ENCODE assay signal across 1 cellular context in genomic region chr7:98740643-98741042, GRCh38.
TF ChIP-seq lines count a peak whose summit lies in the region.

No MANE protein-coding gene starts in this region.

TF ChIP-seq in HEK293, 187 proteins besides CTCF, POLR2A, EP300 and RAD21 (continued from another document):
- TF ChIP-seq REST (tag by site-specific recombination; IDR thresholded peaks at IDR 0.05) (0 out of 2 replicates have a peak, but pooled peaks have one; percentile 14), ZBTB11 (tag by site-specific recombination; conservative IDR thresholded peaks at IDR 0.05; ENCODE audit: low read depth) (peak; percentile 51), ZNF621 (tag by site-specific recombination; IDR thresholded peaks at IDR 0.05) (no peak), ZNF654 (tag by site-specific recombination; IDR thresholded peaks at IDR 0.05; ENCODE audit: low read depth) (peak; percentile 12; the same call in 1 of the 2 replicates), ZNF112 (tag by site-specific recombination; IDR thresholded peaks at IDR 0.05) (no peak), ZBTB8A (tag by site-specific recombination; IDR thresholded peaks at IDR 0.05) (peak; percentile 35; the same call in 1 of the 2 replicates), EGR2 (tag by site-specific recombination; IDR thresholded peaks at IDR 0.05; ENCODE audit: low read depth) (no peak), REPIN1 (tag by site-specific recombination; IDR thresholded peaks at IDR 0.05; ENCODE audit: low read depth) (no peak), PRDM10 (tag by site-specific recombination; IDR thresholded peaks at IDR 0.05) (no peak), ZNF394 (tag by site-specific recombination; IDR thresholded peaks at IDR 0.05; ENCODE audit: borderline replicate concordance) (peak; percentile 70; the same call in 1 of the 2 replicates), ZNF426 (tag by site-specific recombination; IDR thresholded peaks at IDR 0.05) (peak; percentile 49), ZNF140 (tag by site-specific recombination; IDR thresholded peaks at IDR 0.05) (no peak), ZNF660 (tag by site-specific recombination; IDR thresholded peaks at IDR 0.05) (no peak), ZNF518A (tag by site-specific recombination; conservative IDR thresholded peaks at IDR 0.05; ENCODE audit: low read depth) (peak; percentile 68; the same call in 1 of the 2 replicates)
